Comparison of ENCODE assay signal across 1 cellular context in the genomic region with DNA sequence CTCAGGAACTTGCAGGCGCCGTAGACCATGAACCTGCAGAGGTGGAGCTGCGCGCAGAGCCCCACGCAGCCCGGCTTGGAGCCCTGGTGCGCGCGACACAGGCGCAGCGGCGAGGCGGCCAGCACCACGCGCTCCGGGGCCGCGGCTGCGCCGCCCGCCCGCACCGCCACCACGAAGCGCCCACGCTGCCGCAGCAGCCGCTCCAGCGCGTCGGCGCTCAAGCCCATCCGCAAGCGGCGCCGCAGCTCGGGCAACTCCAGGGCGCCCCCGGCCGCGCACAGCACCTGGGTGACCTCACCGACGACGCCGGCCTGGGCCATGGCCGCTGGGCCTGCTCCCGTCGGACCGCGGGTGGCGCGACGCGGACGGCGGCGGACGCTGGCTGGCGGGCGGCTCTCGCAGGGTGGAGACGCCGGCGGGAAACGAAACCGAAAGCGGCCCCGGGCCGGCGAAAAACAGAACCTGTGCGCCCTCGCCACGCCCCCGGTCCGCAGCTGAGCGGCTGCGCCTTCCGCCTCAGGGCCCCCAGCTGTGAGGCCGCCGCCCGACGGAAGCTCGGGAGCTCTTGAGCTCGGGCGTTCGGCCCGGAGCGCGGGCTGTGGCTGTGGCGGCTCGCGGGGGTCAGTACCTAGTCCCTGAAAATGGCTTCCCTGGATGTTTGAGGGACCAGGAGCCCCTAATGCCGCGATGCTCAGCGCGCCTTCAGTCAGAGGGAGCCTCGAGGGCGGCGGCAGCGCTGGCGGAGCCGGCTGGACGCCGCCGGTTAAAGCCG.
TF ChIP-seq lines count a peak whose summit lies in the region.

A gene with protein sequence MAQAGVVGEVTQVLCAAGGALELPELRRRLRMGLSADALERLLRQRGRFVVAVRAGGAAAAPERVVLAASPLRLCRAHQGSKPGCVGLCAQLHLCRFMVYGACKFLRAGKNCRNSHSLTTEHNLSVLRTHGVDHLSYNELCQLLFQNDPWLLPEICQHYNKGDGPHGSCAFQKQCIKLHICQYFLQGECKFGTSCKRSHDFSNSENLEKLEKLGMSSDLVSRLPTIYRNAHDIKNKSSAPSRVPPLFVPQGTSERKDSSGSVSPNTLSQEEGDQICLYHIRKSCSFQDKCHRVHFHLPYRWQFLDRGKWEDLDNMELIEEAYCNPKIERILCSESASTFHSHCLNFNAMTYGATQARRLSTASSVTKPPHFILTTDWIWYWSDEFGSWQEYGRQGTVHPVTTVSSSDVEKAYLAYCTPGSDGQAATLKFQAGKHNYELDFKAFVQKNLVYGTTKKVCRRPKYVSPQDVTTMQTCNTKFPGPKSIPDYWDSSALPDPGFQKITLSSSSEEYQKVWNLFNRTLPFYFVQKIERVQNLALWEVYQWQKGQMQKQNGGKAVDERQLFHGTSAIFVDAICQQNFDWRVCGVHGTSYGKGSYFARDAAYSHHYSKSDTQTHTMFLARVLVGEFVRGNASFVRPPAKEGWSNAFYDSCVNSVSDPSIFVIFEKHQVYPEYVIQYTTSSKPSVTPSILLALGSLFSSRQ (minus strand): TSS at position 424 of the 772 bp plus-strand sequence. CDS start 104 bp downstream, at position 320.

TF ChIP-seq in HepG2, 621 proteins besides CTCF, POLR2A, EP300 and RAD21 (continued from another document and continues in another):
- peak; percentile 52; the same call in 1 of the 2 replicates for TF ChIP-seq SP4 (CRISPR knock-in tag; IDR thresholded peaks at IDR 0.05)
- peak; percentile 65; the same call in 1 of the 2 replicates for TF ChIP-seq IRX3 (CRISPR knock-in tag; IDR thresholded peaks at IDR 0.05; ENCODE audit: borderline replicate concordance, low read depth)
- TF ChIP-seq PAXIP1 (CRISPR knock-in tag; conservative IDR thresholded peaks at IDR 0.05): peak; percentile 43
- TF ChIP-seq HMGXB4 (CRISPR knock-in tag; IDR thresholded peaks at IDR 0.05; ENCODE audit: borderline replicate concordance in 1 of 2, low read depth in 1 of 2): peak in 1 of 2 experiments; percentile 65; a peak in 2 of 4 replicates
- TF ChIP-seq MNT (IDR thresholded peaks at IDR 0.05): no peak
- TF ChIP-seq, protein P1, sequence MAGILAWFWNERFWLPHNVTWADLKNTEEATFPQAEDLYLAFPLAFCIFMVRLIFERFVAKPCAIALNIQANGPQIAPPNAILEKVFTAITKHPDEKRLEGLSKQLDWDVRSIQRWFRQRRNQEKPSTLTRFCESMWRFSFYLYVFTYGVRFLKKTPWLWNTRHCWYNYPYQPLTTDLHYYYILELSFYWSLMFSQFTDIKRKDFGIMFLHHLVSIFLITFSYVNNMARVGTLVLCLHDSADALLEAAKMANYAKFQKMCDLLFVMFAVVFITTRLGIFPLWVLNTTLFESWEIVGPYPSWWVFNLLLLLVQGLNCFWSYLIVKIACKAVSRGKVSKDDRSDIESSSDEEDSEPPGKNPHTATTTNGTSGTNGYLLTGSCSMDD (CRISPR knock-in tag; IDR thresholded peaks at IDR 0.05): no peak
- TF ChIP-seq FOSL1 (CRISPR knock-in tag; IDR thresholded peaks at IDR 0.05; ENCODE audit: borderline replicate concordance): no peak
- no peak for TF ChIP-seq NFRKB (IDR thresholded peaks at IDR 0.05)
- peak; percentile 70 for TF ChIP-seq YY1 (IDR thresholded peaks at IDR 0.05; ENCODE audit: insufficient read depth, insufficient replicate concordance, low read depth, low read length)
- TF ChIP-seq NFE2L2 (IDR thresholded peaks at IDR 0.05; ENCODE audit: low read length): no peak
- no peak for TF ChIP-seq NR2F2 (IDR thresholded peaks at IDR 0.05; ENCODE audit: borderline replicate concordance, low read depth)
- TF ChIP-seq, protein P2, sequence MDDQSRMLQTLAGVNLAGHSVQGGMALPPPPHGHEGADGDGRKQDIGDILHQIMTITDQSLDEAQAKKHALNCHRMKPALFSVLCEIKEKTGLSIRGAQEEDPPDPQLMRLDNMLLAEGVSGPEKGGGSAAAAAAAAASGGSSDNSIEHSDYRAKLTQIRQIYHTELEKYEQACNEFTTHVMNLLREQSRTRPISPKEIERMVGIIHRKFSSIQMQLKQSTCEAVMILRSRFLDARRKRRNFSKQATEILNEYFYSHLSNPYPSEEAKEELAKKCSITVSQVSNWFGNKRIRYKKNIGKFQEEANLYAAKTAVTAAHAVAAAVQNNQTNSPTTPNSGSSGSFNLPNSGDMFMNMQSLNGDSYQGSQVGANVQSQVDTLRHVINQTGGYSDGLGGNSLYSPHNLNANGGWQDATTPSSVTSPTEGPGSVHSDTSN (CRISPR knock-in tag; IDR thresholded peaks at IDR 0.05; ENCODE audit: borderline replicate concordance): 0 out of 2 replicates have a peak, but pooled peaks have one; percentile 50
- no peak for TF ChIP-seq FOXO4 (CRISPR knock-in tag; conservative IDR thresholded peaks at IDR 0.05)
- no peak for TF ChIP-seq ZNF382 (CRISPR knock-in tag; IDR thresholded peaks at IDR 0.05; ENCODE audit: borderline replicate concordance)
- no peak for TF ChIP-seq ZNF337 (CRISPR knock-in tag; IDR thresholded peaks at IDR 0.05; ENCODE audit: borderline replicate concordance, low read depth)
- 0 out of 2 replicates have a peak, but pooled peaks have one; percentile 36 for TF ChIP-seq ZFAT (CRISPR knock-in tag; conservative IDR thresholded peaks at IDR 0.05)
- no peak for TF ChIP-seq TBX3 (IDR thresholded peaks at IDR 0.05; ENCODE audit: borderline replicate concordance)
- no peak for TF ChIP-seq SRSF9 (IDR thresholded peaks at IDR 0.05; ENCODE audit: borderline replicate concordance, insufficient read depth, low read depth, low read length, poor library complexity, severe bottlenecking)
- TF ChIP-seq, protein P3, sequence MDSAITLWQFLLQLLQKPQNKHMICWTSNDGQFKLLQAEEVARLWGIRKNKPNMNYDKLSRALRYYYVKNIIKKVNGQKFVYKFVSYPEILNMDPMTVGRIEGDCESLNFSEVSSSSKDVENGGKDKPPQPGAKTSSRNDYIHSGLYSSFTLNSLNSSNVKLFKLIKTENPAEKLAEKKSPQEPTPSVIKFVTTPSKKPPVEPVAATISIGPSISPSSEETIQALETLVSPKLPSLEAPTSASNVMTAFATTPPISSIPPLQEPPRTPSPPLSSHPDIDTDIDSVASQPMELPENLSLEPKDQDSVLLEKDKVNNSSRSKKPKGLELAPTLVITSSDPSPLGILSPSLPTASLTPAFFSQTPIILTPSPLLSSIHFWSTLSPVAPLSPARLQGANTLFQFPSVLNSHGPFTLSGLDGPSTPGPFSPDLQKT (CRISPR knock-in tag; IDR thresholded peaks at IDR 0.05; ENCODE audit: borderline replicate concordance): no peak
- TF ChIP-seq, protein P4, sequence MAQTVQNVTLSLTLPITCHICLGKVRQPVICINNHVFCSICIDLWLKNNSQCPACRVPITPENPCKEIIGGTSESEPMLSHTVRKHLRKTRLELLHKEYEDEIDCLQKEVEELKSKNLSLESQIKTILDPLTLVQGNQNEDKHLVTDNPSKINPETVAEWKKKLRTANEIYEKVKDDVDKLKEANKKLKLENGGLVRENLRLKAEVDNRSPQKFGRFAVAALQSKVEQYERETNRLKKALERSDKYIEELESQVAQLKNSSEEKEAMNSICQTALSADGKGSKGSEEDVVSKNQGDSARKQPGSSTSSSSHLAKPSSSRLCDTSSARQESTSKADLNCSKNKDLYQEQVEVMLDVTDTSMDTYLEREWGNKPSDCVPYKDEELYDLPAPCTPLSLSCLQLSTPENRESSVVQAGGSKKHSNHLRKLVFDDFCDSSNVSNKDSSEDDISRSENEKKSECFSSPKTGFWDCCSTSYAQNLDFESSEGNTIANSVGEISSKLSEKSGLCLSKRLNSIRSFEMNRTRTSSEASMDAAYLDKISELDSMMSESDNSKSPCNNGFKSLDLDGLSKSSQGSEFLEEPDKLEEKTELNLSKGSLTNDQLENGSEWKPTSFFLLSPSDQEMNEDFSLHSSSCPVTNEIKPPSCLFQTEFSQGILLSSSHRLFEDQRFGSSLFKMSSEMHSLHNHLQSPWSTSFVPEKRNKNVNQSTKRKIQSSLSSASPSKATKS (CRISPR knock-in tag; IDR thresholded peaks at IDR 0.05): no peak
- TF ChIP-seq MEIS2 (CRISPR knock-in tag; IDR thresholded peaks at IDR 0.05): peak; percentile 64
- TF ChIP-seq ZNF776 (CRISPR knock-in tag; IDR thresholded peaks at IDR 0.05): no peak; the same call in 1 of the 2 replicates
- TF ChIP-seq, protein P5, sequence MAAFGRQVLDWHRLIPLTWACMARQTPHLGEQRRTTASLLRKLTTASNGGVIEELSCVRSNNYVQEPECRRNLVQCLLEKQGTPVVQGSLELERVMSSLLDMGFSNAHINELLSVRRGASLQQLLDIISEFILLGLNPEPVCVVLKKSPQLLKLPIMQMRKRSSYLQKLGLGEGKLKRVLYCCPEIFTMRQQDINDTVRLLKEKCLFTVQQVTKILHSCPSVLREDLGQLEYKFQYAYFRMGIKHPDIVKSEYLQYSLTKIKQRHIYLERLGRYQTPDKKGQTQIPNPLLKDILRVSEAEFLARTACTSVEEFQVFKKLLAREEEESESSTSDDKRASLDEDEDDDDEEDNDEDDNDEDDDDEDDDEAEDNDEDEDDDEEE (CRISPR knock-in tag; IDR thresholded peaks at IDR 0.05): no peak; the same call in 1 of the 2 replicates
- peak; percentile 35 for TF ChIP-seq XRCC5 (optimal IDR thresholded peaks at IDR 0.05; ENCODE audit: low read length)
- no peak for TF ChIP-seq ZNF562 (CRISPR knock-in tag; IDR thresholded peaks at IDR 0.05; ENCODE audit: borderline replicate concordance)
- TF ChIP-seq, protein P6, sequence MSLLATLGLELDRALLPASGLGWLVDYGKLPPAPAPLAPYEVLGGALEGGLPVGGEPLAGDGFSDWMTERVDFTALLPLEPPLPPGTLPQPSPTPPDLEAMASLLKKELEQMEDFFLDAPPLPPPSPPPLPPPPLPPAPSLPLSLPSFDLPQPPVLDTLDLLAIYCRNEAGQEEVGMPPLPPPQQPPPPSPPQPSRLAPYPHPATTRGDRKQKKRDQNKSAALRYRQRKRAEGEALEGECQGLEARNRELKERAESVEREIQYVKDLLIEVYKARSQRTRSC (CRISPR knock-in tag; IDR thresholded peaks at IDR 0.05; ENCODE audit: low read depth): no peak
- TF ChIP-seq ZNF678 (CRISPR knock-in tag; IDR thresholded peaks at IDR 0.05): no peak
- no peak for TF ChIP-seq PLSCR1 (CRISPR knock-in tag; IDR thresholded peaks at IDR 0.05; ENCODE audit: borderline replicate concordance)
- TF ChIP-seq ZNF569 (CRISPR knock-in tag; IDR thresholded peaks at IDR 0.05; ENCODE audit: borderline replicate concordance): no peak
- TF ChIP-seq TCF7L2 (IDR thresholded peaks at IDR 0.05; ENCODE audit: low read depth, low read length): no peak
- TF ChIP-seq ELF1 (CRISPR knock-in tag; IDR thresholded peaks at IDR 0.05): peak; percentile 69
